Comparison of ENCODE assay signal across 1 cellular context in genomic region chr9:84542554-84542953, GRCh38.
TF ChIP-seq lines count a peak whose summit lies in the region.

No MANE protein-coding gene starts in this region.

TF ChIP-seq in H1, 55 proteins besides CTCF, POLR2A, EP300 and RAD21 (continued from another document):
- TF ChIP-seq, protein P1, sequence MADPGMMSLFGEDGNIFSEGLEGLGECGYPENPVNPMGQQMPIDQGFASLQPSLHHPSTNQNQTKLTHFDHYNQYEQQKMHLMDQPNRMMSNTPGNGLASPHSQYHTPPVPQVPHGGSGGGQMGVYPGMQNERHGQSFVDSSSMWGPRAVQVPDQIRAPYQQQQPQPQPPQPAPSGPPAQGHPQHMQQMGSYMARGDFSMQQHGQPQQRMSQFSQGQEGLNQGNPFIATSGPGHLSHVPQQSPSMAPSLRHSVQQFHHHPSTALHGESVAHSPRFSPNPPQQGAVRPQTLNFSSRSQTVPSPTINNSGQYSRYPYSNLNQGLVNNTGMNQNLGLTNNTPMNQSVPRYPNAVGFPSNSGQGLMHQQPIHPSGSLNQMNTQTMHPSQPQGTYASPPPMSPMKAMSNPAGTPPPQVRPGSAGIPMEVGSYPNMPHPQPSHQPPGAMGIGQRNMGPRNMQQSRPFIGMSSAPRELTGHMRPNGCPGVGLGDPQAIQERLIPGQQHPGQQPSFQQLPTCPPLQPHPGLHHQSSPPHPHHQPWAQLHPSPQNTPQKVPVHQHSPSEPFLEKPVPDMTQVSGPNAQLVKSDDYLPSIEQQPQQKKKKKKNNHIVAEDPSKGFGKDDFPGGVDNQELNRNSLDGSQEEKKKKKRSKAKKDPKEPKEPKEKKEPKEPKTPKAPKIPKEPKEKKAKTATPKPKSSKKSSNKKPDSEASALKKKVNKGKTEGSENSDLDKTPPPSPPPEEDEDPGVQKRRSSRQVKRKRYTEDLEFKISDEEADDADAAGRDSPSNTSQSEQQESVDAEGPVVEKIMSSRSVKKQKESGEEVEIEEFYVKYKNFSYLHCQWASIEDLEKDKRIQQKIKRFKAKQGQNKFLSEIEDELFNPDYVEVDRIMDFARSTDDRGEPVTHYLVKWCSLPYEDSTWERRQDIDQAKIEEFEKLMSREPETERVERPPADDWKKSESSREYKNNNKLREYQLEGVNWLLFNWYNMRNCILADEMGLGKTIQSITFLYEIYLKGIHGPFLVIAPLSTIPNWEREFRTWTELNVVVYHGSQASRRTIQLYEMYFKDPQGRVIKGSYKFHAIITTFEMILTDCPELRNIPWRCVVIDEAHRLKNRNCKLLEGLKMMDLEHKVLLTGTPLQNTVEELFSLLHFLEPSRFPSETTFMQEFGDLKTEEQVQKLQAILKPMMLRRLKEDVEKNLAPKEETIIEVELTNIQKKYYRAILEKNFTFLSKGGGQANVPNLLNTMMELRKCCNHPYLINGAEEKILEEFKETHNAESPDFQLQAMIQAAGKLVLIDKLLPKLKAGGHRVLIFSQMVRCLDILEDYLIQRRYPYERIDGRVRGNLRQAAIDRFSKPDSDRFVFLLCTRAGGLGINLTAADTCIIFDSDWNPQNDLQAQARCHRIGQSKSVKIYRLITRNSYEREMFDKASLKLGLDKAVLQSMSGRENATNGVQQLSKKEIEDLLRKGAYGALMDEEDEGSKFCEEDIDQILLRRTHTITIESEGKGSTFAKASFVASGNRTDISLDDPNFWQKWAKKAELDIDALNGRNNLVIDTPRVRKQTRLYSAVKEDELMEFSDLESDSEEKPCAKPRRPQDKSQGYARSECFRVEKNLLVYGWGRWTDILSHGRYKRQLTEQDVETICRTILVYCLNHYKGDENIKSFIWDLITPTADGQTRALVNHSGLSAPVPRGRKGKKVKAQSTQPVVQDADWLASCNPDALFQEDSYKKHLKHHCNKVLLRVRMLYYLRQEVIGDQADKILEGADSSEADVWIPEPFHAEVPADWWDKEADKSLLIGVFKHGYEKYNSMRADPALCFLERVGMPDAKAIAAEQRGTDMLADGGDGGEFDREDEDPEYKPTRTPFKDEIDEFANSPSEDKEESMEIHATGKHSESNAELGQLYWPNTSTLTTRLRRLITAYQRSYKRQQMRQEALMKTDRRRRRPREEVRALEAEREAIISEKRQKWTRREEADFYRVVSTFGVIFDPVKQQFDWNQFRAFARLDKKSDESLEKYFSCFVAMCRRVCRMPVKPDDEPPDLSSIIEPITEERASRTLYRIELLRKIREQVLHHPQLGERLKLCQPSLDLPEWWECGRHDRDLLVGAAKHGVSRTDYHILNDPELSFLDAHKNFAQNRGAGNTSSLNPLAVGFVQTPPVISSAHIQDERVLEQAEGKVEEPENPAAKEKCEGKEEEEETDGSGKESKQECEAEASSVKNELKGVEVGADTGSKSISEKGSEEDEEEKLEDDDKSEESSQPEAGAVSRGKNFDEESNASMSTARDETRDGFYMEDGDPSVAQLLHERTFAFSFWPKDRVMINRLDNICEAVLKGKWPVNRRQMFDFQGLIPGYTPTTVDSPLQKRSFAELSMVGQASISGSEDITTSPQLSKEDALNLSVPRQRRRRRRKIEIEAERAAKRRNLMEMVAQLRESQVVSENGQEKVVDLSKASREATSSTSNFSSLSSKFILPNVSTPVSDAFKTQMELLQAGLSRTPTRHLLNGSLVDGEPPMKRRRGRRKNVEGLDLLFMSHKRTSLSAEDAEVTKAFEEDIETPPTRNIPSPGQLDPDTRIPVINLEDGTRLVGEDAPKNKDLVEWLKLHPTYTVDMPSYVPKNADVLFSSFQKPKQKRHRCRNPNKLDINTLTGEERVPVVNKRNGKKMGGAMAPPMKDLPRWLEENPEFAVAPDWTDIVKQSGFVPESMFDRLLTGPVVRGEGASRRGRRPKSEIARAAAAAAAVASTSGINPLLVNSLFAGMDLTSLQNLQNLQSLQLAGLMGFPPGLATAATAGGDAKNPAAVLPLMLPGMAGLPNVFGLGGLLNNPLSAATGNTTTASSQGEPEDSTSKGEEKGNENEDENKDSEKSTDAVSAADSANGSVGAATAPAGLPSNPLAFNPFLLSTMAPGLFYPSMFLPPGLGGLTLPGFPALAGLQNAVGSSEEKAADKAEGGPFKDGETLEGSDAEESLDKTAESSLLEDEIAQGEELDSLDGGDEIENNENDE (IDR thresholded peaks at IDR 0.05; ENCODE audit: insufficient replicate concordance, low read length): no peak
- TF ChIP-seq KDM5A (IDR thresholded peaks at IDR 0.05; ENCODE audit: low read length) (no peak), YY1 (IDR thresholded peaks at IDR 0.05; ENCODE audit: low read depth, low read length) (no peak), EGR1 (IDR thresholded peaks at IDR 0.05; ENCODE audit: borderline replicate concordance, low read depth, low read length) (no peak), CHD2 (IDR thresholded peaks at IDR 0.05; ENCODE audit: low read length) (no peak), JUND (IDR thresholded peaks at IDR 0.05; ENCODE audit: low read length) (no peak), CREB1 (IDR thresholded peaks at IDR 0.05) (no peak), SUZ12 (IDR thresholded peaks at IDR 0.05; ENCODE audit: low read length) (no peak), CHD1 (IDR thresholded peaks at IDR 0.05; ENCODE audit: low read depth, low read length) (no peak)
- TF ChIP-seq, protein P2, sequence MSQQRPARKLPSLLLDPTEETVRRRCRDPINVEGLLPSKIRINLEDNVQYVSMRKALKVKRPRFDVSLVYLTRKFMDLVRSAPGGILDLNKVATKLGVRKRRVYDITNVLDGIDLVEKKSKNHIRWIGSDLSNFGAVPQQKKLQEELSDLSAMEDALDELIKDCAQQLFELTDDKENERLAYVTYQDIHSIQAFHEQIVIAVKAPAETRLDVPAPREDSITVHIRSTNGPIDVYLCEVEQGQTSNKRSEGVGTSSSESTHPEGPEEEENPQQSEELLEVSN (IDR thresholded peaks at IDR 0.05): no peak
TF ChIP-seq in H1: peak in this region for 0.
